8 cellular contexts compared by ENCODE assay signal in the genomic region with DNA sequence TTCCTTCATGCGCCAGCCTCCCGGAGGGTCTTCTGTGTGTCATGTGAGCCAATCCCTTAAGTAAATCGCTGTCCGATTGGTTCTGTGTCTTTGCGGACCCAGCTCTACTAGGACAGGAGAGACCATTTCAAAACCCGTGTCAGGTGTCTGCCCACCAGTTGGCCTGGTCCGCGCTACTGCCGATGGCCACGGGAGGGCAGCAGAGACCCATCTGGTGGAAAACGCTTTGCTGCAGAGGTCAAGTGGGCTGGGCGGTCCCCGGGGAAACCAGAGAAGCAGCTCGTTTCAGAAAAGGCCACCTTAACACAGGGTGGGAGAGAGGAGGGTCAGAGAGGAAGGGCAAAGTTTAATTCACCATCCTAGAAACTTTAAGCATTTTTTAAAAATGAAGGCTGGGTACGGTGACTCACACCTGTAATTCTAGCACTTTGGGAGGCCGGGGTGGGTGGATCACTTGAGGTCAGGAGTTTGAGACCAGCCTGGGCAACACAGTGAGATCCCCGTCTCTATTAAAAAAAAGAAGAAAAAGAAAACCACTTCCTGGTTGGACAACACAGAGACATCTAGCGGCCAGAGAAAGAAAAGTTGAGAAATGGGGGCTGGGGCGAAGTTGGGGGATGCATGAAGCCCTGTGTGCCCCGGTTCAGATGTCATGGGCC.
DNase-seq lines count a peak whose midpoint lies in the region; ATAC-seq lines count a peak whose summit lies in the region.

No MANE protein-coding gene starts in this region.

- peak; percentile 51 for ATAC-seq in HG02973 (IDR thresholded peaks at IDR 0.05; ENCODE audit: unreplicated experiment)
- no peak for ATAC-seq in GM18861 (IDR thresholded peaks at IDR 0.05; ENCODE audit: unreplicated experiment)

- DNase-seq in ELF-1 (ENCODE audit: low read depth, low spot score) (peak; percentile 97), NCI-H345 treated with DMSO at 0.1 percent for 48 hours (lab: John Stamatoyannopoulos, UW; ENCODE audit: unreplicated experiment) (peak; percentile 21), kidney tubule cell (ENCODE audit: low spot score) (peak; percentile 78)
- peak; percentile 60 for DNase-seq in activated CD4-positive, alpha-beta T cell treated with anti-CD3 and anti-CD28 coated beads for 1 hour
- DNase-seq in central memory CD4-positive, alpha-beta T cell: peak; percentile 48
- DNase-seq in stimulated activated CD4-positive, alpha-beta T cell treated with anti-CD3 and anti-CD28 coated beads, Interleukin-1b, Interleukin-23, amount 100 ng/mL, for 4 hours (ENCODE audit: low read depth in 2 of 2): peak; percentile 75 to 83

Comparison
In these comparisons a context has a peak if more than half of its experiments do, and no peak if none do; other contexts are left out.
1. DNase-seq: peak in every context shown above with its lines; median percentile 97 in ELF-1; 79 in stimulated activated CD4-positive, alpha-beta T cell treated with anti-CD3 and anti-CD28 coated beads, Interleukin-1b, Interleukin-23, amount 100 ng/mL, for 4 hours; 78 in kidney tubule cell; 60 in activated CD4-positive, alpha-beta T cell treated with anti-CD3 and anti-CD28 coated beads for 1 hour; 48 in central memory CD4-positive, alpha-beta T cell; 21 in NCI-H345 treated with DMSO at 0.1 percent for 48 hours.